33 cellular contexts compared by ENCODE assay signal in the genomic region with DNA sequence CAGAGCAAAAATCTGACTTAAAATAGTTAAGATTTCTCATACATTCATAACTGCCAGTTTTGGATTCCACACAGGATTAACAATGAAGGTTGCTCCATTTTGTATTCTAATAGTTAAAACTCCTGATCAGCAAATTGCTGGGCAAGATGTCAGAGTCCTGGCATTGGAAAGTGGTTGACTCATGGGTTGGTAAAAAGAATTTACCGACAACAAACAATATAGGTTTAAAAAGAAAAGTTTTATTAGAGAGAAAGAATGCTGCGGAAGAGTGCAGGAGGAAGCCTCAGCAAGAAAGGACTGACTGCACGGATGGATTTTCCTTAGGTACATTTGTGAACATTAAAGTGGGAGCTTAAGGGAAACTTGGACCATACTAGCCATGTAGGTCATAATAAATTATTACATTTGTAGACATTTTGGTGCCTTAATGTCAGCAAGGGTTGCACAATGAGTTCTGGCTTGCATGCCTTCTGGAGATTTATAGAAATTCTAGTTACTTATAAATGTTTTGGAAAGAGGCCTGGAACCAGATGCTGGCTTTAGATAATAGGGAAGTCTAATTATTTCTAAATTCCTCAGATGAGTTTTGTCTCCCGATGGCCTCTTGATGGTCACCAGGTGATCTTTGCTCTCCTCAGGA. TPM values are rescaled to one million over a fixed set of nuclear protein-coding genes. Genes with fewer than 3 reads are reported as not detected.
DNase-seq lines count a peak whose midpoint lies in the region; ATAC-seq, FAIRE-seq and TF ChIP-seq lines count a peak whose summit lies in the region.
"Had no signal": no experiment of that assay in that cellular context is flagged by ENCODE, and none has a peak within 500 bp of the region (broad histone marks: within the 10 kb centered on the region; RNA-seq: fewer than 3 reads in every experiment).

No MANE protein-coding gene starts in this region.

- H3K4me2 ChIP-seq in smooth muscle cell, result no peak overlapping the region
- H3K4me2 ChIP-seq: PC-9 had no signal

- ATAC-seq in GM19324 (IDR thresholded peaks at IDR 0.05; ENCODE audit: low FRiP score, unreplicated experiment), result no peak
- no peak for ATAC-seq in SK-N-SH treated with all-trans-retinoic acid at 6 μM for 48 hours
- ATAC-seq: activated CD8-positive, alpha-beta memory T cell treated with anti-CD3 and anti-CD28 coated beads, Interleukin-2, amount 10 ng/mL, durations not matched to agents 7 days and 5 days; CD8-positive, alpha-beta T cell; esophagus mucosa; HCT116 had no signal

- H3F3A ChIP-seq in smooth muscle cell (ENCODE audit: low read depth), result no peaks in the 10 kb centered on the region

- no peak for TF ChIP-seq CTCF in fibroblast of the aortic adventitia (IDR thresholded peaks at IDR 0.05; ENCODE audit: insufficient read depth, low read length)
- no peak for TF ChIP-seq CTCF in smooth muscle cell (IDR thresholded peaks at IDR 0.05; ENCODE audit: borderline replicate concordance, insufficient read depth, poor library complexity, severe bottlenecking)
- TF ChIP-seq CTCF in A673 (conservative IDR thresholded peaks at IDR 0.05; ENCODE audit: low read depth, low read length), result no peak

- POLR2A ChIA-PET in A673 (lab: Charles Lee; ENCODE audit: low non-redundant PET), result no interaction called here

- no peaks in the 10 kb centered on the region for H3K36me3 ChIP-seq in smooth muscle cell (ENCODE audit: low read depth)
- H3K36me3 ChIP-seq in A673 (ENCODE audit: insufficient read depth, low read length, poor library complexity, severe bottlenecking), result no peaks in the 10 kb centered on the region
- H3K36me3 ChIP-seq: left ventricle myocardium inferior, vagina had no signal

- H3K4me1 ChIP-seq in smooth muscle cell (ENCODE audit: low read depth), result no peaks in the 10 kb centered on the region
- no peaks in the 10 kb centered on the region for H3K4me1 ChIP-seq in A673 (ENCODE audit: insufficient read depth, low read length, poor library complexity, severe bottlenecking)
- H3K4me1 ChIP-seq: left ventricle myocardium inferior had no signal

- DNase-seq in GM04504 (ENCODE audit: low read depth) (peak; percentile 59), RCC 7860 (ENCODE audit: low spot score) (no peak), fibroblast of the aortic adventitia (ENCODE audit: low read depth) (peak; percentile 54), smooth muscle cell (lab: John Stamatoyannopoulos, UW; ENCODE audit: unreplicated experiment) (no peak), DMS79 treated with DMSO at 0.1 percent for 48 hours (lab: John Stamatoyannopoulos, UW) (no peak), A673 (ENCODE audit: low spot score) (no peak)
- DNase-seq: activated B cell treated with CpG ODN at 0.5 μM for 24 hours; activated CD4-positive, alpha-beta T cell treated with anti-CD3 and anti-CD28 coated beads, Interleukin-2, amount 50 U/mL, for 1 hour; activated CD8-positive, alpha-beta memory T cell treated with anti-CD3 and anti-CD28 coated beads, Interleukin-2, amount 10 ng/mL, durations not matched to agents 7 days and 5 days; activated naive CD4-positive, alpha-beta T cell treated with Interleukin-2 at 50 U/mL for 16 hours; CD8-positive, alpha-beta T cell; cortex of kidney; DMS153; GDM1; islet precursor cell; left ventricle myocardium inferior; naive B cell; NCI-H2171; NCI-H510A treated with DMSO at 0.1 percent for 48 hours; PC-9; SHP77 treated with DMSO at 0.1 percent for 48 hours; SW 1271 had no signal

- H3K9ac ChIP-seq in smooth muscle cell (ENCODE audit: low read depth), result no peak overlapping the region

- H3K4me3 ChIP-seq in fibroblast of the aortic adventitia (ENCODE audit: low read depth, low read length), result no peak overlapping the region
- H3K4me3 ChIP-seq in smooth muscle cell, result no peak overlapping the region
- H3K4me3 ChIP-seq in A673 (ENCODE audit: low read depth, low read length, poor library complexity, severe bottlenecking), result no peak overlapping the region
- H3K4me3 ChIP-seq: left ventricle myocardium inferior, PC-9, vagina had no signal

- no peaks in the 10 kb centered on the region for H4K20me1 ChIP-seq in smooth muscle cell (ENCODE audit: low read depth)

- peak; percentile 18 for FAIRE-seq in RCC 7860 (lab: Jason Lieb, UNC)
- FAIRE-seq: GM18507 had no signal

- BruUV-seq in A673 (replicated peaks; lab: Mats Ljungman, UMichigan), result no TSS peak

- 78% methylated on average over 4 of the region's 4 CpGs for WGBS in smooth muscle cell (ENCODE audit: low lambda C conversion rate)

- H3K27ac ChIP-seq in smooth muscle cell (ENCODE audit: low read depth), result no peak overlapping the region
- H3K27ac ChIP-seq in A673 (ENCODE audit: low read depth, low read length, poor library complexity, severe bottlenecking), result no peak overlapping the region
- H3K27ac ChIP-seq: left ventricle myocardium inferior, PC-9, vagina had no signal

- H3K27me3 ChIP-seq in smooth muscle cell (ENCODE audit: low read depth), result no peaks in the 10 kb centered on the region
- no peaks in the 10 kb centered on the region for H3K27me3 ChIP-seq in A673 (replicated peaks; ENCODE audit: insufficient read depth, low read depth, low read length, poor library complexity)
- H3K27me3 ChIP-seq: vagina had no signal

- peak overlapping the region; percentile 28 for H2AFZ ChIP-seq in smooth muscle cell (ENCODE audit: low read depth)
- H2AFZ ChIP-seq: PC-9 had no signal

- H3K79me2 ChIP-seq in smooth muscle cell (ENCODE audit: low read depth), result no peaks in the 10 kb centered on the region

- intact Hi-C loops in A673 (cut with micrococcal nuclease; ENCODE audit: unreplicated experiment), result no loop called here

- CTCF ChIA-PET in A673 (lab: Charles Lee), result no interaction called here

- H3K9me3 ChIP-seq in smooth muscle cell (replicated peaks; ENCODE audit: low read depth) (no peaks in the 10 kb centered on the region), A673 (ENCODE audit: low read depth, low read length, poor library complexity, severe bottlenecking) (no peaks in the 10 kb centered on the region)
- H3K9me3 ChIP-seq: vagina had no signal

TF ChIP-seq in SK-N-SH treated with all-trans-retinoic acid at 6 μM for 48 hours, 23 proteins besides CTCF, POLR2A, EP300 and RAD21:
- no peak for TF ChIP-seq ZFP3 (CRISPR knock-in tag; IDR thresholded peaks at IDR 0.05)
- no peak for TF ChIP-seq ZNF70 (CRISPR knock-in tag; IDR thresholded peaks at IDR 0.05)
- TF ChIP-seq ZNF565 (CRISPR knock-in tag; conservative IDR thresholded peaks at IDR 0.05; ENCODE audit: low read depth), result no peak
- TF ChIP-seq ZFP30 (CRISPR knock-in tag; IDR thresholded peaks at IDR 0.05), result no peak

RNA-seq across cellular contexts. Expression of a gene that starts 25.4 kb away (rescaled TPM):
- total RNA-seq in fibroblast of the aortic adventitia (ENCODE audit: low replicate concordance) (not detected in 2 replicates), smooth muscle cell (not detected in 2 replicates), A673 (2021) (not detected in 2 replicates)
- polyA plus RNA-seq in smooth muscle cell, result not detected in 2 replicates
- total RNA-seq: activated B cell treated with CpG ODN at 0.5 μM for 24 hours, esophagus mucosa, glomerular endothelial cell, left ventricle myocardium inferior, LHCN-M2, mesenteric fat pad, PC-9, pulmonary artery endothelial cell, skeletal muscle tissue, vagina had no signal

Comparison
In these comparisons a context has a peak if more than half of its experiments do, and no peak if none do; other contexts are left out.
1. DNase-seq: peak in GM04504 (single experiment) and fibroblast of the aortic adventitia (single experiment); none in RCC 7860 (single experiment), smooth muscle cell (single experiment), DMS79 treated with DMSO at 0.1 percent for 48 hours (single experiment) and A673 (single experiment).